ENCODE assay signal across 1 cellular context in genomic region chr7:142932386-142933091, GRCh38.
TF ChIP-seq lines count a peak whose summit lies in the region.

No MANE protein-coding gene starts in this region.

TF ChIP-seq in GM23338, 12 proteins besides CTCF, POLR2A, EP300 and RAD21:
- TF ChIP-seq REST (IDR thresholded peaks at IDR 0.05; ENCODE audit: unreplicated experiment), result no peak
- no peak for TF ChIP-seq STAT1 (IDR thresholded peaks at IDR 0.05; ENCODE audit: unreplicated experiment)
- TF ChIP-seq ETS1 (IDR thresholded peaks at IDR 0.05), result no peak
- no peak for TF ChIP-seq JUNB (IDR thresholded peaks at IDR 0.05; ENCODE audit: unreplicated experiment)
- no peak for TF ChIP-seq ZNF331 (CRISPR knock-in tag; IDR thresholded peaks at IDR 0.05; ENCODE audit: low read depth)
- TF ChIP-seq NANOG (IDR thresholded peaks at IDR 0.05; ENCODE audit: borderline replicate concordance), result no peak
- TF ChIP-seq, protein P1, sequence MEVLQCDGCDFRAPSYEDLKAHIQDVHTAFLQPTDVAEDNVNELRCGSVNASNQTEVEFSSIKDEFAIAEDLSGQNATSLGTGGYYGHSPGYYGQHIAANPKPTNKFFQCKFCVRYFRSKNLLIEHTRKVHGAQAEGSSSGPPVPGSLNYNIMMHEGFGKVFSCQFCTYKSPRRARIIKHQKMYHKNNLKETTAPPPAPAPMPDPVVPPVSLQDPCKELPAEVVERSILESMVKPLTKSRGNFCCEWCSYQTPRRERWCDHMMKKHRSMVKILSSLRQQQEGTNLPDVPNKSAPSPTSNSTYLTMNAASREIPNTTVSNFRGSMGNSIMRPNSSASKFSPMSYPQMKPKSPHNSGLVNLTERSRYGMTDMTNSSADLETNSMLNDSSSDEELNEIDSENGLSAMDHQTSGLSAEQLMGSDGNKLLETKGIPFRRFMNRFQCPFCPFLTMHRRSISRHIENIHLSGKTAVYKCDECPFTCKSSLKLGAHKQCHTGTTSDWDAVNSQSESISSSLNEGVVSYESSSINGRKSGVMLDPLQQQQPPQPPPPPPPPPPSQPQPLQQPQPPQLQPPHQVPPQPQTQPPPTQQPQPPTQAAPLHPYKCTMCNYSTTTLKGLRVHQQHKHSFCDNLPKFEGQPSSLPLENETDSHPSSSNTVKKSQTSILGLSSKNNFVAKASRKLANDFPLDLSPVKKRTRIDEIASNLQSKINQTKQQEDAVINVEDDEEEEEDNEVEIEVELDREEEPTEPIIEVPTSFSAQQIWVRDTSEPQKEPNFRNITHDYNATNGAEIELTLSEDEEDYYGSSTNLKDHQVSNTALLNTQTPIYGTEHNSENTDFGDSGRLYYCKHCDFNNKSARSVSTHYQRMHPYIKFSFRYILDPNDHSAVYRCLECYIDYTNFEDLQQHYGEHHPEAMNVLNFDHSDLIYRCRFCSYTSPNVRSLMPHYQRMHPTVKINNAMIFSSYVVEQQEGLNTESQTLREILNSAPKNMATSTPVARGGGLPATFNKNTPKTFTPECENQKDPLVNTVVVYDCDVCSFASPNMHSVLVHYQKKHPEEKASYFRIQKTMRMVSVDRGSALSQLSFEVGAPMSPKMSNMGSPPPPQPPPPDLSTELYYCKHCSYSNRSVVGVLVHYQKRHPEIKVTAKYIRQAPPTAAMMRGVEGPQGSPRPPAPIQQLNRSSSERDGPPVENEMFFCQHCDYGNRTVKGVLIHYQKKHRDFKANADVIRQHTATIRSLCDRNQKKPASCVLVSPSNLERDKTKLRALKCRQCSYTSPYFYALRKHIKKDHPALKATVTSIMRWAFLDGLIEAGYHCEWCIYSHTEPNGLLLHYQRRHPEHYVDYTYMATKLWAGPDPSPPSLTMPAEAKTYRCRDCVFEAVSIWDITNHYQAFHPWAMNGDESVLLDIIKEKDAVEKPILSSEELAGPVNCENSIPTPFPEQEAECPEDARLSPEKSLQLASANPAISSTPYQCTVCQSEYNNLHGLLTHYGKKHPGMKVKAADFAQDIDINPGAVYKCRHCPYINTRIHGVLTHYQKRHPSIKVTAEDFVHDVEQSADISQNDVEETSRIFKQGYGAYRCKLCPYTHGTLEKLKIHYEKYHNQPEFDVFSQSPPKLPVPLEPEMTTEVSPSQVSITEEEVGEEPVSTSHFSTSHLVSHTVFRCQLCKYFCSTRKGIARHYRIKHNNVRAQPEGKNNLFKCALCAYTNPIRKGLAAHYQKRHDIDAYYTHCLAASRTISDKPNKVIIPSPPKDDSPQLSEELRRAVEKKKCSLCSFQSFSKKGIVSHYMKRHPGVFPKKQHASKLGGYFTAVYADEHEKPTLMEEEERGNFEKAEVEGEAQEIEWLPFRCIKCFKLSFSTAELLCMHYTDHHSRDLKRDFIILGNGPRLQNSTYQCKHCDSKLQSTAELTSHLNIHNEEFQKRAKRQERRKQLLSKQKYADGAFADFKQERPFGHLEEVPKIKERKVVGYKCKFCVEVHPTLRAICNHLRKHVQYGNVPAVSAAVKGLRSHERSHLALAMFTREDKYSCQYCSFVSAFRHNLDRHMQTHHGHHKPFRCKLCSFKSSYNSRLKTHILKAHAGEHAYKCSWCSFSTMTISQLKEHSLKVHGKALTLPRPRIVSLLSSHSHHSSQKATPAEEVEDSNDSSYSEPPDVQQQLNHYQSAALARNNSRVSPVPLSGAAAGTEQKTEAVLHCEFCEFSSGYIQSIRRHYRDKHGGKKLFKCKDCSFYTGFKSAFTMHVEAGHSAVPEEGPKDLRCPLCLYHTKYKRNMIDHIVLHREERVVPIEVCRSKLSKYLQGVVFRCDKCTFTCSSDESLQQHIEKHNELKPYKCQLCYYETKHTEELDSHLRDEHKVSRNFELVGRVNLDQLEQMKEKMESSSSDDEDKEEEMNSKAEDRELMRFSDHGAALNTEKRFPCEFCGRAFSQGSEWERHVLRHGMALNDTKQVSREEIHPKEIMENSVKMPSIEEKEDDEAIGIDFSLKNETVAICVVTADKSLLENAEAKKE (CRISPR knock-in tag; IDR thresholded peaks at IDR 0.05), result no peak
- no peak for TF ChIP-seq CREB1 (CRISPR knock-in tag; IDR thresholded peaks at IDR 0.05; ENCODE audit: low read depth)
- no peak for TF ChIP-seq POLR2AphosphoS5 (IDR thresholded peaks at IDR 0.05; ENCODE audit: low read depth)
- no peak for TF ChIP-seq ZNF114 (CRISPR knock-in tag; IDR thresholded peaks at IDR 0.05)
- no peak for TF ChIP-seq EZH2 (IDR thresholded peaks at IDR 0.05; ENCODE audit: low read depth, unreplicated experiment)
- TF ChIP-seq EZH2phosphoT487 (IDR thresholded peaks at IDR 0.05; ENCODE audit: unreplicated experiment), result no peak
